ENCODE assay signal across 22 cellular contexts in the genomic region with DNA sequence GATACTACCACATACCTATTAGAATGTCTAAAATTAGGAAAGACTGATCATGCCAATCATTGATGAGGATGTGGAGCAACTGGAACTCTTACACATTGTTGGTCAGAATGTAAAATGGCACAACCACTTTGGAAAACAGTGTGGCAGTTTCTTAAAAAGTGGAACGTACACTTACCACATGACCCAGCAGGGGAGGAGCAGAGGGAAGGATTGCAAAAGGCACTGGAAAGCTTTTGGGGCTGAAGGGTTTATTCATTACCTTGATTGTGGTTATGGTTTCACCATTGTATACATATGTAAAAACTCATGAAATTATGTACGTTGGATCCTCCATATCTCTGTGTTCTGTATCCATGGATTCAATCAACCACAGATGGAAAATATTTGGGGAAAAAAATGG.
"Had no signal": no experiment of that assay in that cellular context is flagged by ENCODE, and none has a peak within 500 bp of the region (broad histone marks: within the 10 kb centered on the region; RNA-seq: fewer than 3 reads in every experiment).

No MANE protein-coding gene starts in this region.

- H3K4me3 ChIP-seq: cardiac muscle cell had no signal

- DNase-seq: activated CD4-positive, alpha-beta T cell treated with anti-CD3 and anti-CD28 coated beads for 48 hours; activated CD4-positive, alpha-beta T cell treated with anti-CD3 and anti-CD28 coated beads, Interleukin-2, amount 50 U/mL, for 4 hours; activated CD4-positive, CD25-positive, alpha-beta regulatory T cell treated with anti-CD3 and anti-CD28 coated beads, Interleukin-2, amount 50 U/mL, for 72 hours; activated gamma-delta T cell; activated naive CD4-positive, alpha-beta T cell treated with anti-CD3 and anti-CD28 coated beads for 36 hours; activated T-cell treated with anti-CD3 and anti-CD28 coated beads for 4 hours; activated T-cell treated with anti-CD3 and anti-CD28 coated beads, Interleukin-2, amount 50 U/mL, for 48 hours; amygdala; brain microvascular endothelial cell; Kasumi-1; KBM-7; NCI-H1105 treated with DMSO at 0.1 percent for 48 hours; NCI-H146; NCI-H187 treated with DMSO at 0.1 percent for 48 hours; NCI-H2081 treated with DMSO at 0.1 percent for 48 hours; NCI-H2171 treated with DMSO at 0.1 percent for 48 hours; NCI-H345; NCI-H510A; NCI-H526 treated with DMSO at 0.1 percent for 48 hours; NCI-H82; RPMI8226 had no signal
